In the genomic region with DNA sequence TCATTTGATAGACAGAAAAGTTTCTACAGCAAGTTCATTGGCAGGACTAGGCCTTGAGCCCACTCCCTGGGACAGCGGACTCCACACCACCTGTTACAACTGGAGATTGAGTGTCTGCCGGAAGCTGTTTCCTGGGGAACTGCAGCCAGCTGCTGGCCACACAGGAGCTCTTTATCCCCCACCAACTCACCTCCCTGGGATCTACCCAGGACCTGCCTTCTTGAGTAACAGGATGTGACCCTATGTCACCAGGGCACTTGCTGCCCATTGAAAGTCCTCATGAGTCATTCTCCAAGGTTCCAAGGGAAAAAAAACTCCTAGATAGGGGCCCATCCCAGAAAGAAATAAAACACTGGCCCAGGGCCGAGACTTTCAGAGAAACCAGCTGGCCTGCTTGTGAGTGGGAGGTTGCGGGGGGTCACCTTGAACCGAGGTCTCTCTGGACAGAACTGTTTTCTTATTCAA, we compare ENCODE assay signal across 1 cellular context.
TF ChIP-seq lines count a peak whose summit lies in the region.

No MANE protein-coding gene starts in this region.

TF ChIP-seq in HepG2, 621 proteins besides CTCF, POLR2A, EP300 and RAD21 (continued from another document and continues in another):
- TF ChIP-seq, protein P1, sequence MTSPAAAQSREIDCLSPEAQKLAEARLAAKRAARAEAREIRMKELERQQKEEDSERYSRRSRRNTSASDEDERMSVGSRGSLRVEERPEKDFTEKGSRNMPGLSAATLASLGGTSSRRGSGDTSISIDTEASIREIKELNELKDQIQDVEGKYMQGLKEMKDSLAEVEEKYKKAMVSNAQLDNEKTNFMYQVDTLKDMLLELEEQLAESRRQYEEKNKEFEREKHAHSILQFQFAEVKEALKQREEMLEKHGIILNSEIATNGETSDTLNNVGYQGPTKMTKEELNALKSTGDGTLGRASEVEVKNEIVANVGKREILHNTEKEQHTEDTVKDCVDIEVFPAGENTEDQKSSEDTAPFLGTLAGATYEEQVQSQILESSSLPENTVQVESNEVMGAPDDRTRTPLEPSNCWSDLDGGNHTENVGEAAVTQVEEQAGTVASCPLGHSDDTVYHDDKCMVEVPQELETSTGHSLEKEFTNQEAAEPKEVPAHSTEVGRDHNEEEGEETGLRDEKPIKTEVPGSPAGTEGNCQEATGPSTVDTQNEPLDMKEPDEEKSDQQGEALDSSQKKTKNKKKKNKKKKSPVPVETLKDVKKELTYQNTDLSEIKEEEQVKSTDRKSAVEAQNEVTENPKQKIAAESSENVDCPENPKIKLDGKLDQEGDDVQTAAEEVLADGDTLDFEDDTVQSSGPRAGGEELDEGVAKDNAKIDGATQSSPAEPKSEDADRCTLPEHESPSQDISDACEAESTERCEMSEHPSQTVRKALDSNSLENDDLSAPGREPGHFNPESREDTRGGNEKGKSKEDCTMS (CRISPR knock-in tag; conservative IDR thresholded peaks at IDR 0.05): no peak
- TF ChIP-seq MEIS1 (CRISPR knock-in tag; IDR thresholded peaks at IDR 0.05; ENCODE audit: borderline replicate concordance) (peak; percentile 45; the same call in 1 of the 2 replicates), SOX13 (IDR thresholded peaks at IDR 0.05) (peak; percentile 23; the same call in 1 of the 2 replicates), SOX13 (CRISPR knock-in tag; conservative IDR thresholded peaks at IDR 0.05 in 1 of 2, IDR thresholded peaks at IDR 0.05 in 1 of 2) (peak in 1 of 2 experiments; percentile 85; a peak in 2 of 4 replicates), MXD4 (CRISPR knock-in tag; IDR thresholded peaks at IDR 0.05) (no peak), ZNF616 (CRISPR knock-in tag; IDR thresholded peaks at IDR 0.05; ENCODE audit: low read depth) (no peak), ZNF280D (CRISPR knock-in tag; IDR thresholded peaks at IDR 0.05) (peak; percentile 53; the same call in 1 of the 2 replicates), HNRNPUL1 (IDR thresholded peaks at IDR 0.05; ENCODE audit: low read depth, low read length) (no peak), GFI1 (CRISPR knock-in tag; IDR thresholded peaks at IDR 0.05; ENCODE audit: borderline replicate concordance) (no peak), HMG20B (CRISPR knock-in tag; conservative IDR thresholded peaks at IDR 0.05) (peak; percentile 81), HBP1 (CRISPR knock-in tag; IDR thresholded peaks at IDR 0.05; ENCODE audit: low read depth) (peak; percentile 72; the same call in 1 of the 2 replicates), MTA3 (CRISPR knock-in tag; IDR thresholded peaks at IDR 0.05) (no peak), ZNF225 (CRISPR knock-in tag; IDR thresholded peaks at IDR 0.05) (no peak), SRSF1 (optimal IDR thresholded peaks at IDR 0.05; ENCODE audit: low read depth, low read length) (no peak), ZNF737 (CRISPR knock-in tag; IDR thresholded peaks at IDR 0.05; ENCODE audit: borderline replicate concordance) (no peak), ZNF547 (CRISPR knock-in tag; IDR thresholded peaks at IDR 0.05) (peak; percentile 74; the same call in 1 of the 2 replicates), JDP2 (CRISPR knock-in tag; IDR thresholded peaks at IDR 0.05; ENCODE audit: borderline replicate concordance) (no peak), ZNF121 (CRISPR knock-in tag; IDR thresholded peaks at IDR 0.05) (no peak), NAIF1 (CRISPR knock-in tag; IDR thresholded peaks at IDR 0.05; ENCODE audit: borderline replicate concordance) (no peak), PRMT3 (CRISPR knock-in tag; IDR thresholded peaks at IDR 0.05; ENCODE audit: borderline replicate concordance, low read depth) (no peak), ZNF839 (CRISPR knock-in tag; IDR thresholded peaks at IDR 0.05; ENCODE audit: borderline replicate concordance) (no peak), ZNF788 (CRISPR knock-in tag; IDR thresholded peaks at IDR 0.05; ENCODE audit: borderline replicate concordance) (peak; percentile 79; the same call in 1 of the 2 replicates), DDIT3 (CRISPR knock-in tag; IDR thresholded peaks at IDR 0.05) (no peak), ZFP36L1 (CRISPR knock-in tag; IDR thresholded peaks at IDR 0.05) (0 out of 2 replicates have a peak, but pooled peaks have one; percentile 23), SUZ12 (IDR thresholded peaks at IDR 0.05; ENCODE audit: low read depth, low read length) (no peak), CREB3 (CRISPR knock-in tag; IDR thresholded peaks at IDR 0.05) (no peak), ZNF891 (CRISPR knock-in tag; IDR thresholded peaks at IDR 0.05) (no peak), ZNF331 (CRISPR knock-in tag; IDR thresholded peaks at IDR 0.05) (peak; percentile 48; the same call in 1 of the 2 replicates), POGK (CRISPR knock-in tag; conservative IDR thresholded peaks at IDR 0.05) (no peak), HOMEZ (CRISPR knock-in tag; IDR thresholded peaks at IDR 0.05; ENCODE audit: low read depth) (peak; percentile 79), ZNF34 (CRISPR knock-in tag; IDR thresholded peaks at IDR 0.05; ENCODE audit: borderline replicate concordance) (no peak), THYN1 (CRISPR knock-in tag; IDR thresholded peaks at IDR 0.05; ENCODE audit: borderline replicate concordance, low read depth) (no peak), FOXO1 (CRISPR knock-in tag; IDR thresholded peaks at IDR 0.05) (no peak; the same call in 1 of the 2 replicates), ZNF790 (CRISPR knock-in tag; IDR thresholded peaks at IDR 0.05; ENCODE audit: borderline replicate concordance) (no peak), NCOA2 (CRISPR knock-in tag; IDR thresholded peaks at IDR 0.05) (peak; percentile 70), FIP1L1 (IDR thresholded peaks at IDR 0.05; ENCODE audit: borderline replicate concordance, insufficient read depth, low read depth, low read length) (no peak), ZSCAN12 (CRISPR knock-in tag; IDR thresholded peaks at IDR 0.05) (no peak), TCF12 (IDR thresholded peaks at IDR 0.05) (no peak), TCF12 (CRISPR knock-in tag; IDR thresholded peaks at IDR 0.05) (0 out of 2 replicates have a peak, but pooled peaks have one; percentile 50), RBM39 (IDR thresholded peaks at IDR 0.05; ENCODE audit: low read depth, low read length, poor library complexity, severe bottlenecking) (no peak), RXRB (CRISPR knock-in tag; IDR thresholded peaks at IDR 0.05; ENCODE audit: borderline replicate concordance) (peak; percentile 91), ZNF138 (CRISPR knock-in tag; IDR thresholded peaks at IDR 0.05; ENCODE audit: low read depth) (no peak), PAX8 (CRISPR knock-in tag; IDR thresholded peaks at IDR 0.05; ENCODE audit: borderline replicate concordance) (no peak), RFXAP (CRISPR knock-in tag; IDR thresholded peaks at IDR 0.05; ENCODE audit: borderline replicate concordance) (no peak), DNMT1 (CRISPR knock-in tag; IDR thresholded peaks at IDR 0.05) (no peak), SPEN (CRISPR knock-in tag; IDR thresholded peaks at IDR 0.05; ENCODE audit: low read depth) (no peak), HDAC6 (IDR thresholded peaks at IDR 0.05; ENCODE audit: low read depth, low read length) (no peak), JARID2 (CRISPR knock-in tag; IDR thresholded peaks at IDR 0.05; ENCODE audit: insufficient replicate concordance) (no peak), MTF2 (CRISPR knock-in tag; IDR thresholded peaks at IDR 0.05; ENCODE audit: borderline replicate concordance) (no peak), SIX4 (CRISPR knock-in tag; IDR thresholded peaks at IDR 0.05) (peak; percentile 32; the same call in 1 of the 2 replicates)
- TF ChIP-seq, protein P2, sequence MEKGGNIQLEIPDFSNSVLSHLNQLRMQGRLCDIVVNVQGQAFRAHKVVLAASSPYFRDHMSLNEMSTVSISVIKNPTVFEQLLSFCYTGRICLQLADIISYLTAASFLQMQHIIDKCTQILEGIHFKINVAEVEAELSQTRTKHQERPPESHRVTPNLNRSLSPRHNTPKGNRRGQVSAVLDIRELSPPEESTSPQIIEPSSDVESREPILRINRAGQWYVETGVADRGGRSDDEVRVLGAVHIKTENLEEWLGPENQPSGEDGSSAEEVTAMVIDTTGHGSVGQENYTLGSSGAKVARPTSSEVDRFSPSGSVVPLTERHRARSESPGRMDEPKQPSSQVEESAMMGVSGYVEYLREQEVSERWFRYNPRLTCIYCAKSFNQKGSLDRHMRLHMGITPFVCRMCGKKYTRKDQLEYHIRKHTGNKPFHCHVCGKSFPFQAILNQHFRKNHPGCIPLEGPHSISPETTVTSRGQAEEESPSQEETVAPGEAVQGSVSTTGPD (CRISPR knock-in tag; IDR thresholded peaks at IDR 0.05): no peak
- TF ChIP-seq, protein P3, sequence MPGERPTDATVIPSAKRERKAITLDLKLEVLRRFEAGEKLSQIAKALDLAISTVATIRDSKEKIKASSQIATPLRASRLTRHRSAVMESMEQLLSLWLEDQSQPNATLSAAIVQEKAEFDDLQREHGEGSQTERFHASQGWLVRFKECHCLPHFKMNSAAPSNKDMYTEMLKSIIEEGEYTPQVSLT (CRISPR knock-in tag; IDR thresholded peaks at IDR 0.05; ENCODE audit: borderline replicate concordance, low read depth): no peak
